ENCODE assay signal across 8 cellular contexts in the genomic region with DNA sequence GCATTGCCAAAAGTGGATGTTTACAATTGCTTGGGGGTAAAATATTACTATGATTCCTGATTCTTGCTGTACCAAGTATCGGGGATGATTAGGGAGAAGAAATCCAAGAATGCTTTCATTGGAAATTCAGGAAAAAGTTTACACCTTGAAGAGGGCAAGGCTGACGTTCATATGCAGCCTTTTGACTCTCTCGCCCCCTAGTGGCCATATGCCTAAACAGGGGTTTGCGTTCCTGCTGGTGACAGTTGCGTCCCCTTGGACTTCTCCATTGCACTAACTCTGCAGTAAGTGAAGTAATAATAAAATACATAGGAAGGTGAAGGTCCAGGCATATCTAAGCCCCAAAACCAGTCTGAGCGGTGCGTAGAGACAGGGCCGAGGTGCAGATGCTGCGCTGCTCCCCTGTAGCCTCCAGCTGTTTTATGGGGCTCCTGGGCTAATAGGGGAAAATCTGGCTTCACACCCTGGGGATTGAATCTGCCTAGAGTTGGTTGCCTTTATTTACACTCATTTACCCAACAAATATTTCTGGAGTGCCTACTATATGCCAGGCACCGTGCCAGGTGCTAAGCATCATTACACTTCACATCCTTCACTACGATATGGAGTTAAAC. TPM values are rescaled to one million over a fixed set of nuclear protein-coding genes. Genes with fewer than 3 reads are reported as not detected.
A peak's percentile ranks its signal among the peaks of the same experiment; 100 is the strongest.
DNase-seq lines count a peak whose midpoint lies in the region; ATAC-seq and TF ChIP-seq lines count a peak whose summit lies in the region.

No MANE protein-coding gene starts in this region.

- no peak overlapping the region for H3K27ac Mint-ChIP-seq in glutamatergic neuron (ENCODE audit: unreplicated experiment)

- peak; percentile 30 for DNase-seq in Caki2 (ENCODE audit: low read depth)
- DNase-seq in HL-60 (ENCODE audit: low read depth in 1 of 2, low spot score in 1 of 2) = peak; percentile 1 to 43
- peak; percentile 73 for DNase-seq in RWPE2 (ENCODE audit: low spot score)
- DNase-seq in activated naive CD4-positive, alpha-beta T cell (lab: John Stamatoyannopoulos, UW) = peak; percentile 13 to 32 (median 26)
- peak; percentile 86 for DNase-seq in glutamatergic neuron
- peak; percentile 54 to 96 (median 80) for DNase-seq in posterior cingulate gyrus
- no peak for DNase-seq in cortex of kidney (lab: John Stamatoyannopoulos, UW)

- no peaks in the 10 kb centered on the region for H3K36me3 ChIP-seq in RWPE2 (ENCODE audit: low read depth)

- H3K27me3 ChIP-seq in HL-60 (ENCODE audit: insufficient read depth, poor library complexity, severe bottlenecking) = no peaks in the 10 kb centered on the region
- H3K27me3 ChIP-seq in RWPE2 (ENCODE audit: insufficient read depth, poor library complexity, severe bottlenecking) = no peaks in the 10 kb centered on the region

- H3K9me3 ChIP-seq in RWPE2 (ENCODE audit: severe bottlenecking) = no peaks in the 10 kb centered on the region

- TF ChIP-seq CTCF in HL-60 (IDR thresholded peaks at IDR 0.05; ENCODE audit: insufficient read depth, low read length) (peak; percentile 47), RWPE2 (IDR thresholded peaks at IDR 0.05; ENCODE audit: poor library complexity, severe bottlenecking) (peak; percentile 97), glutamatergic neuron (IDR thresholded peaks at IDR 0.05; ENCODE audit: partially characterized antibody, unreplicated experiment) (peak; percentile 99)

- intact Hi-C loops in posterior cingulate gyrus (cut with DNase I) = loop anchor here (2.0 to 10.0 kb wide), 3 partner anchors 204 to 1042 kb away; no protein-coding TSS in a partner anchor

- no peak overlapping the region for H3K27ac ChIP-seq in HL-60 (replicated peaks)
- no peak overlapping the region for H3K27ac ChIP-seq in RWPE2 (ENCODE audit: poor library complexity, severe bottlenecking)

- ATAC-seq in GM19467 (IDR thresholded peaks at IDR 0.05; ENCODE audit: unreplicated experiment) (peak; percentile 83), RWPE2 (ENCODE audit: low read depth) (peak; percentile 73)

- H3K9me3 Mint-ChIP-seq in glutamatergic neuron (ENCODE audit: unreplicated experiment) = peaks cover 3% of the 10 kb centered on the region

- H3K36me3 Mint-ChIP-seq in glutamatergic neuron (ENCODE audit: unreplicated experiment) = no peaks in the 10 kb centered on the region

- in situ Hi-C loops in Caki2 (cut with HindIII; ENCODE audit: low pct_unique_long_range_greater_than_20kb, low sequenced_read_pairs) = no loop called here

- no peaks in the 10 kb centered on the region for H3K4me1 Mint-ChIP-seq in glutamatergic neuron (ENCODE audit: low read depth, unreplicated experiment)

- peaks cover 2% of the 10 kb centered on the region for H3K27me3 Mint-ChIP-seq in glutamatergic neuron (ENCODE audit: unreplicated experiment)

- H3K4me3 Mint-ChIP-seq in glutamatergic neuron (ENCODE audit: unreplicated experiment) = no peak overlapping the region

- no peak overlapping the region for H3K4me3 ChIP-seq in HL-60 (replicated peaks; ENCODE audit: insufficient read depth, low read length)
- H3K4me3 ChIP-seq in RWPE2 (ENCODE audit: severe bottlenecking) = no peak overlapping the region

- no peaks in the 10 kb centered on the region for H3K4me1 ChIP-seq in RWPE2 (ENCODE audit: insufficient read depth, poor library complexity, severe bottlenecking)

RNA-seq across cellular contexts. Expression of a gene that starts 12.4 kb away (rescaled TPM):
- 0.95 and 1.3 TPM in 2 replicates for total RNA-seq in Caki2 (2014; rRNA removed; shearing (Covaris generic); ENCODE audit: low replicate concordance)
- total RNA-seq in glutamatergic neuron (ENCODE audit: unreplicated experiment) = 4.4 TPM

Comparison
In these comparisons a context has a peak if more than half of its experiments do, and no peak if none do; other contexts are left out.
1. CTCF ChIP-seq: peak in every context shown above with its lines; median percentile 99 in glutamatergic neuron; 97 in RWPE2; 47 in HL-60.